27 cellular contexts compared by ENCODE assay signal in genomic region chr9:137380606-137381005, GRCh38. TPM values are rescaled to one million over a fixed set of nuclear protein-coding genes. Genes with fewer than 3 reads are reported as not detected.
DNase-seq lines count a peak whose midpoint lies in the region; ATAC-seq, FAIRE-seq and TF ChIP-seq lines count a peak whose summit lies in the region.
"Had no signal": no experiment of that assay in that cellular context is flagged by ENCODE, and none has a peak within 500 bp of the region (broad histone marks: within the 10 kb centered on the region; RNA-seq: fewer than 3 reads in every experiment).

No MANE protein-coding gene starts in this region.

- FAIRE-seq in kidney (lab: Jason Lieb, UNC): no peak
- FAIRE-seq: GM12892, HepG2 had no signal

- H3K27me3 ChIP-seq in right atrium auricular region: no peaks in the 10 kb centered on the region
- no peaks in the 10 kb centered on the region for H3K27me3 ChIP-seq in WERI-Rb-1 (ENCODE audit: insufficient read depth, low read depth, severe bottlenecking)
- H3K27me3 ChIP-seq in sigmoid colon: no peaks in the 10 kb centered on the region
- H3K27me3 ChIP-seq: BLaER1 had no signal

- no peak overlapping the region for H3K9ac ChIP-seq in kidney (ENCODE audit: low read length in 2 of 2)
- H3K9ac ChIP-seq: BLaER1 had no signal

- H3K4me1 ChIP-seq in right atrium auricular region: no peaks in the 10 kb centered on the region
- H3K4me1 ChIP-seq in kidney (ENCODE audit: control insufficient read depth in 1 of 2, insufficient read depth in 1 of 2, low read depth in 1 of 2, low read length in 2 of 2): no peaks in the 10 kb centered on the region
- no peaks in the 10 kb centered on the region for H3K4me1 ChIP-seq in sigmoid colon
- H3K4me1 ChIP-seq: HAP-1 had no signal

- ATAC-seq in Right ventricle myocardium superior (ENCODE audit: poor library complexity): no peak
- ATAC-seq in HG03521 (IDR thresholded peaks at IDR 0.05; ENCODE audit: unreplicated experiment): no peak
- ATAC-seq: HepG2, PC-3 had no signal

- H3K4me3 ChIP-seq in right atrium auricular region (no peak overlapping the region), WERI-Rb-1 (ENCODE audit: low read depth, low read length) (no peak overlapping the region), kidney (ENCODE audit: low read length in 2 of 2) (no peak overlapping the region), sigmoid colon (no peak overlapping the region)
- H3K4me3 ChIP-seq: BLaER1, HAP-1, SK-N-MC had no signal

- H3K27ac ChIP-seq in right atrium auricular region (no peak overlapping the region), WERI-Rb-1 (no peak overlapping the region), kidney (ENCODE audit: low read depth in 2 of 2, low read length in 2 of 2) (no peak overlapping the region), sigmoid colon (no peak overlapping the region)
- H3K27ac ChIP-seq: BLaER1, SK-N-MC had no signal

- WGBS in sigmoid colon, 2 donors: 92 to 94% methylated on average over 7 of the region's 7 CpGs

- no peak for TF ChIP-seq POLR2A in sigmoid colon (IDR thresholded peaks at IDR 0.05)

- intact Hi-C loops in Right ventricle myocardium superior (cut with DNase I): no loop called here
- intact Hi-C loops in kidney (cut with DNase I): no loop called here
- intact Hi-C loops in sigmoid colon (cut with DNase I): no loop called here

- TF ChIP-seq EP300 in sigmoid colon (IDR thresholded peaks at IDR 0.05): no peak

- H3K36me3 ChIP-seq in right atrium auricular region (no peaks in the 10 kb centered on the region), WERI-Rb-1 (no peaks in the 10 kb centered on the region), kidney (ENCODE audit: control insufficient read depth in 1 of 2, insufficient read depth in 2 of 2, low read length in 2 of 2) (no peaks in the 10 kb centered on the region), sigmoid colon (peaks cover 0 to 3% (median 0%) of the 10 kb centered on the region in 4 donors)
- H3K36me3 ChIP-seq: HAP-1 had no signal

- no peak for TF ChIP-seq CTCF in right atrium auricular region (IDR thresholded peaks at IDR 0.05)
- no peak for TF ChIP-seq CTCF in WERI-Rb-1 (IDR thresholded peaks at IDR 0.05; ENCODE audit: low read depth, low read length)
- TF ChIP-seq CTCF in kidney (IDR thresholded peaks at IDR 0.05; ENCODE audit: borderline replicate concordance, extremely low read depth, insufficient read depth): no peak
- no peak for TF ChIP-seq CTCF in sigmoid colon (IDR thresholded peaks at IDR 0.05)

- DNase-seq in Right ventricle myocardium superior (peak; percentile 19), right atrium auricular region (ENCODE audit: low spot score) (no peak), WERI-Rb-1 (peak; percentile 0), kidney (peak; percentile 62), sigmoid colon (peak; percentile 50), NCI-H1105 (lab: John Stamatoyannopoulos, UW) (no peak), NCI-H2196 (lab: John Stamatoyannopoulos, UW; ENCODE audit: unreplicated experiment) (no peak)
- DNase-seq: CD4-positive, CD25-positive, alpha-beta regulatory T cell; DMS153; DND-41; GOT3; MV-4-11; NCI-H1105 treated with DMSO at 0.1 percent for 48 hours; NCI-H2029; NCI-H446 treated with DMSO at 0.1 percent for 48 hours; NCI-H526; NCI-H82; NK-92 treated with Interleukin-12 subunit alpha and Interleukin-12 subunit beta, amount 100 ng/mL, for 24 hours; PC-3; SHP77 had no signal

- H3K9me3 ChIP-seq in right atrium auricular region (no peaks in the 10 kb centered on the region), WERI-Rb-1 (ENCODE audit: severe bottlenecking) (no peaks in the 10 kb centered on the region), kidney (ENCODE audit: control insufficient read depth in 1 of 2, low read length in 2 of 2) (no peaks in the 10 kb centered on the region), sigmoid colon (no peaks in the 10 kb centered on the region)
- H3K9me3 ChIP-seq: HAP-1 had no signal

RNA-seq across cellular contexts. Expression of gene EXD3, which starts 42.4 kb away (rescaled TPM):
- total RNA-seq in Right ventricle myocardium superior (6.9 TPM), right atrium auricular region (1 to 10 TPM; 5.9 to 6.0 TPM), kidney (44.5 TPM), sigmoid colon (10 to 100 TPM in 2 of 4 donors, 1 to 10 TPM in 2; 8.9 to 25.5 (median 11.8) TPM)
- polyA plus RNA-seq in kidney (ENCODE audit: insufficient read depth, low read depth, low replicate concordance) (18.9 TPM), sigmoid colon (10 to 100 TPM; 18.0 to 29.7 (median 26.6) TPM)

RNA-seq across cellular contexts. Expression of gene NOXA1, which starts 42.6 kb away (rescaled TPM):
- total RNA-seq in Right ventricle myocardium superior (1.7 TPM), right atrium auricular region (1 to 10 TPM in 1 of 2 donors, under 1 TPM in 1; 0.94 to 3.4 TPM), kidney (21.8 TPM), sigmoid colon (1 to 10 TPM; 1.4 to 3.3 (median 2.9) TPM)
- polyA plus RNA-seq in kidney (ENCODE audit: insufficient read depth, low read depth, low replicate concordance) (19.1 TPM), sigmoid colon (10 to 100 TPM; 15.0 to 16.4 (median 15.4) TPM)
- total RNA-seq: HT1080 had no signal

Comparison
In these comparisons a context has a peak if more than half of its experiments do, and no peak if none do; other contexts are left out.
1. DNase-seq: peak in Right ventricle myocardium superior (single experiment), WERI-Rb-1 (single experiment), kidney (single experiment) and sigmoid colon (single experiment); none in right atrium auricular region (single experiment), NCI-H1105 (single experiment) and NCI-H2196 (single experiment).